In genomic region chr15:39960411-39960810, GRCh38 we compare ENCODE assay signal across 16 cellular contexts. TPM values are rescaled to one million over a fixed set of nuclear protein-coding genes. Genes with fewer than 3 reads are reported as not detected.
DNase-seq lines count a peak whose midpoint lies in the region; ATAC-seq and TF ChIP-seq lines count a peak whose summit lies in the region.
"Had no signal": no experiment of that assay in that cellular context is flagged by ENCODE, and none has a peak within 500 bp of the region (broad histone marks: within the 10 kb centered on the region; RNA-seq: fewer than 3 reads in every experiment).

No MANE protein-coding gene starts in this region.

- 79 to 84% methylated on average over 3 of the region's 3 CpGs for WGBS in heart right ventricle, 2 donors

- TF ChIP-seq CTCF in heart right ventricle (IDR thresholded peaks at IDR 0.05) = no peak
- TF ChIP-seq CTCF in right atrium auricular region (IDR thresholded peaks at IDR 0.05) = no peak

- H3K27me3 Mint-ChIP-seq in naive thymus-derived CD4-positive, alpha-beta T cell = no peaks in the 10 kb centered on the region
- no peaks in the 10 kb centered on the region for H3K27me3 Mint-ChIP-seq in activated naive CD4-positive, alpha-beta T cell treated with anti-CD3 and anti-CD28 coated beads, Interleukin-2, amount 10 ng/mL, durations not matched to agents 7 days and 5 days
- H3K27me3 Mint-ChIP-seq: CD8-positive, alpha-beta memory T cell had no signal

- CTCF ChIA-PET in naive thymus-derived CD4-positive, alpha-beta T cell (lab: Charles Lee) = no interaction called here
- CTCF ChIA-PET in activated naive CD4-positive, alpha-beta T cell treated with anti-CD3 and anti-CD28 coated beads, Interleukin-2, amount 10 ng/mL, durations not matched to agents 7 days and 5 days (lab: Charles Lee) = no interaction called here

- no peaks in the 10 kb centered on the region for H3K9me3 Mint-ChIP-seq in naive thymus-derived CD4-positive, alpha-beta T cell
- no peaks in the 10 kb centered on the region for H3K9me3 Mint-ChIP-seq in activated naive CD4-positive, alpha-beta T cell treated with anti-CD3 and anti-CD28 coated beads, Interleukin-2, amount 10 ng/mL, durations not matched to agents 7 days and 5 days
- H3K9me3 Mint-ChIP-seq: CD8-positive, alpha-beta memory T cell had no signal

- H3K4me1 ChIP-seq in heart right ventricle (no peaks in the 10 kb centered on the region), right atrium auricular region (no peaks in the 10 kb centered on the region), HUES6 (ENCODE audit: control insufficient read depth, insufficient read depth, low read length) (no peaks in the 10 kb centered on the region)
- no peaks in the 10 kb centered on the region for H3K4me1 ChIP-seq in naive thymus-derived CD4-positive, alpha-beta T cell (ENCODE audit: control insufficient read depth in 2 of 2, insufficient read depth in 2 of 2, low read length in 2 of 2)
- H3K4me1 ChIP-seq: Caco-2 had no signal

- intact Hi-C loops in heart right ventricle (cut with DNase I) = no loop called here
- intact Hi-C loops in naive thymus-derived CD4-positive, alpha-beta T cell (cut with micrococcal nuclease) = no loop called here

- H3K4me1 Mint-ChIP-seq in naive thymus-derived CD4-positive, alpha-beta T cell = peaks cover 0 to 2% (median 0%) of the 10 kb centered on the region in 7 donors
- peaks cover under 1% of the 10 kb centered on the region for H3K4me1 Mint-ChIP-seq in activated naive CD4-positive, alpha-beta T cell treated with anti-CD3 and anti-CD28 coated beads, Interleukin-2, amount 10 ng/mL, durations not matched to agents 7 days and 5 days
- H3K4me1 Mint-ChIP-seq: CD14-positive monocyte had no signal

- POLR2A ChIA-PET in naive thymus-derived CD4-positive, alpha-beta T cell (lab: Charles Lee) = no interaction called here

- H3K36me3 ChIP-seq in heart right ventricle = peaks cover 0 to 98% (median 32%) of the 10 kb centered on the region in 9 donors
- peaks cover 39% of the 10 kb centered on the region for H3K36me3 ChIP-seq in right atrium auricular region
- H3K36me3 ChIP-seq in HUES6 (ENCODE audit: control insufficient read depth, insufficient read depth, low read length) = peaks cover 78% of the 10 kb centered on the region
- peaks cover 0 to 32% (median 3%) of the 10 kb centered on the region in 3 experiments for H3K36me3 ChIP-seq in naive thymus-derived CD4-positive, alpha-beta T cell (ENCODE audit: control insufficient read depth in 2 of 3, insufficient read depth in 3 of 3, low read length in 3 of 3)

- no peak for DNase-seq in heart right ventricle
- DNase-seq in right atrium auricular region (ENCODE audit: low spot score) = no peak
- DNase-seq in left lobe of liver (ENCODE audit: low spot score) = no peak
- no peak for DNase-seq in naive thymus-derived CD4-positive, alpha-beta T cell
- no peak for DNase-seq in central memory CD4-positive, alpha-beta T cell
- DNase-seq in activated naive CD4-positive, alpha-beta T cell treated with anti-CD3 and anti-CD28 coated beads, Interleukin-2, amount 10 ng/mL, durations not matched to agents 7 days and 5 days = no peak
- no peak for DNase-seq in superior temporal gyrus (ENCODE audit: extremely low spot score)
- DNase-seq: Caco-2; CD8-positive, alpha-beta memory T cell; DMS53; GF-D8; HCEC 1CT had no signal

- H3K27me3 ChIP-seq in heart right ventricle = no peaks in the 10 kb centered on the region
- no peaks in the 10 kb centered on the region for H3K27me3 ChIP-seq in right atrium auricular region
- no peaks in the 10 kb centered on the region for H3K27me3 ChIP-seq in HUES6 (ENCODE audit: control insufficient read depth, insufficient read depth, low read length)
- no peaks in the 10 kb centered on the region for H3K27me3 ChIP-seq in naive thymus-derived CD4-positive, alpha-beta T cell (ENCODE audit: control insufficient read depth in 2 of 2, insufficient read depth in 2 of 2, low read length in 2 of 2)

- ATAC-seq in heart right ventricle (peak in 5 of 8 donors; percentile 31 to 55 (median 45)), left lobe of liver (peak; percentile 36)
- peak; percentile 45 for ATAC-seq in naive thymus-derived CD4-positive, alpha-beta T cell

- peaks cover 13 to 39% (median 25%) of the 10 kb centered on the region in 5 donors for H3K36me3 Mint-ChIP-seq in naive thymus-derived CD4-positive, alpha-beta T cell
- H3K36me3 Mint-ChIP-seq in activated naive CD4-positive, alpha-beta T cell treated with anti-CD3 and anti-CD28 coated beads, Interleukin-2, amount 10 ng/mL, durations not matched to agents 7 days and 5 days = peaks cover 24% of the 10 kb centered on the region

- H3K27ac ChIP-seq in heart right ventricle (peak overlapping the region in 1 of 10 donors; percentile 19), right atrium auricular region (no peak overlapping the region), HUES6 (ENCODE audit: low read depth, low read length) (0 out of 2 replicates have a peak overlapping the region, but pooled peaks have one; percentile 12)
- no peak overlapping the region for H3K27ac ChIP-seq in naive thymus-derived CD4-positive, alpha-beta T cell (ENCODE audit: low read depth, low read length)
- H3K27ac ChIP-seq: 22Rv1, HL-60 had no signal

- no peak overlapping the region for H3K4me3 ChIP-seq in heart right ventricle
- H3K4me3 ChIP-seq in right atrium auricular region = no peak overlapping the region
- no peak overlapping the region for H3K4me3 ChIP-seq in HUES6 (ENCODE audit: low read depth, low read length)
- H3K4me3 ChIP-seq in naive thymus-derived CD4-positive, alpha-beta T cell (ENCODE audit: low read length) = no peak overlapping the region

- H3K4me3 Mint-ChIP-seq in naive thymus-derived CD4-positive, alpha-beta T cell = no peak overlapping the region
- no peak overlapping the region for H3K4me3 Mint-ChIP-seq in activated naive CD4-positive, alpha-beta T cell treated with anti-CD3 and anti-CD28 coated beads, Interleukin-2, amount 10 ng/mL, durations not matched to agents 7 days and 5 days
- H3K4me3 Mint-ChIP-seq: CD14-positive monocyte; CD8-positive, alpha-beta memory T cell had no signal

- H3K27ac Mint-ChIP-seq in naive thymus-derived CD4-positive, alpha-beta T cell = no peak overlapping the region
- no peak overlapping the region for H3K27ac Mint-ChIP-seq in activated naive CD4-positive, alpha-beta T cell treated with anti-CD3 and anti-CD28 coated beads, Interleukin-2, amount 10 ng/mL, durations not matched to agents 7 days and 5 days
- H3K27ac Mint-ChIP-seq: CD14-positive monocyte; CD8-positive, alpha-beta memory T cell had no signal

- H3K9me3 ChIP-seq in heart right ventricle (no peaks in the 10 kb centered on the region), right atrium auricular region (no peaks in the 10 kb centered on the region), HUES6 (ENCODE audit: control insufficient read depth, insufficient read depth, low read depth, low read length) (no peaks in the 10 kb centered on the region)
- no peaks in the 10 kb centered on the region for H3K9me3 ChIP-seq in naive thymus-derived CD4-positive, alpha-beta T cell (ENCODE audit: control insufficient read depth in 2 of 3, low read length in 3 of 3)
- H3K9me3 ChIP-seq: Caco-2 had no signal

- H3K9ac ChIP-seq in HUES6 (ENCODE audit: low read length) = no peak overlapping the region

RNA-seq across cellular contexts. Expression of gene EIF2AK4, which starts 26.5 kb away (rescaled TPM):
- total RNA-seq in heart right ventricle (10 to 100 TPM; 17.3 to 23.2 (median 20.2) TPM), right atrium auricular region (10 to 100 TPM; 27.8 to 28.1 TPM), left lobe of liver (12.4 TPM)
- polyA plus RNA-seq in heart right ventricle = 10 to 100 TPM; 16.5 to 68.9 TPM
- total RNA-seq in naive thymus-derived CD4-positive, alpha-beta T cell = 10 to 100 TPM; 14.9 to 34.7 (median 15.5) TPM
- 10 to 100 TPM; 12.7 to 21.1 TPM for polyA plus RNA-seq in naive thymus-derived CD4-positive, alpha-beta T cell

RNA-seq across cellular contexts. Expression of gene GPR176, which starts 40.3 kb away (rescaled TPM):
- total RNA-seq in heart right ventricle (1 to 10 TPM in 9 of 10 donors, under 1 TPM in 1; 0.87 to 3.1 (median 1.5) TPM), right atrium auricular region (1 to 10 TPM; 4.3 to 6.7 TPM), left lobe of liver (0.88 TPM)
- 1 to 10 TPM; 1.7 to 3.0 TPM for polyA plus RNA-seq in heart right ventricle
- under 1 TPM in 1 of 5 experiments, not detected in 4; 0.07 TPM for total RNA-seq in naive thymus-derived CD4-positive, alpha-beta T cell
- not detected for polyA plus RNA-seq in naive thymus-derived CD4-positive, alpha-beta T cell
- polyA plus RNA-seq: CD8-positive, alpha-beta memory T cell had no signal
